9 cellular contexts compared by ENCODE assay signal in genomic region chr15:85858586-85859375, GRCh38.
DNase-seq lines count a peak whose midpoint lies in the region; ATAC-seq and TF ChIP-seq lines count a peak whose summit lies in the region.
"Had no signal": no experiment of that assay in that cellular context is flagged by ENCODE, and none has a peak within 500 bp of the region (broad histone marks: within the 10 kb centered on the region; RNA-seq: fewer than 3 reads in every experiment).

No MANE protein-coding gene starts in this region.

- H3K4me1 ChIP-seq in gastroesophageal sphincter (no peaks in the 10 kb centered on the region), thyroid gland (no peaks in the 10 kb centered on the region)

- H3K4me3 ChIP-seq in Jurkat, Clone E6-1 (ENCODE audit: low read length), result no peak overlapping the region
- no peak overlapping the region for H3K4me3 ChIP-seq in gastroesophageal sphincter
- no peak overlapping the region for H3K4me3 ChIP-seq in thyroid gland (replicated peaks in 1 of 3)
- H3K4me3 ChIP-seq: skin epidermis had no signal

- TF ChIP-seq EP300 in gastroesophageal sphincter (IDR thresholded peaks at IDR 0.05), result no peak

- POLR2A ChIA-PET in RWPE1 (lab: Yijun Ruan, JAX; ENCODE audit: low non-redundant PET), result interaction anchor here (0.6 kb wide), 1 partner anchor 129 kb away, joined by 3 read pairs; no protein-coding TSS in a partner anchor

- H3K27me3 ChIP-seq in gastroesophageal sphincter, result peaks cover 30% of the 10 kb centered on the region
- no peaks in the 10 kb centered on the region for H3K27me3 ChIP-seq in thyroid gland

- CTCF ChIA-PET in RWPE1 (lab: Yijun Ruan, JAX), result interaction anchor here (0.6 to 1.1 kb wide), 7 partner anchors 40 to 794 kb away, joined by 3 read pairs; no protein-coding TSS in a partner anchor

- H3K9me3 ChIP-seq in gastroesophageal sphincter (no peaks in the 10 kb centered on the region), thyroid gland (no peaks in the 10 kb centered on the region)

- 10 to 20% methylated on average over 1 to 3 of the region's 19 CpGs for WGBS in gastroesophageal sphincter (ENCODE audit: low coverage in 1 of 2), 2 donors
- 6 to 14% methylated on average over 9 to 17 of the region's 19 CpGs for WGBS in thyroid gland, 2 donors

- no peaks in the 10 kb centered on the region for H3K36me3 ChIP-seq in gastroesophageal sphincter
- no peaks in the 10 kb centered on the region for H3K36me3 ChIP-seq in thyroid gland

- intact Hi-C loops in thyroid gland (cut with DNase I), result no loop called here

- H3K27ac ChIP-seq in RWPE1 (no peak overlapping the region), gastroesophageal sphincter (no peak overlapping the region), thyroid gland (no peak overlapping the region)
- H3K27ac ChIP-seq: skin epidermis had no signal

- ATAC-seq in GM21723 (IDR thresholded peaks at IDR 0.05; ENCODE audit: unreplicated experiment), result peak; percentile 89
- ATAC-seq in gastroesophageal sphincter, result peak; percentile 60
- ATAC-seq in omental fat pad (ENCODE audit: low FRiP score), result peak; percentile 59

- TF ChIP-seq CTCF in RWPE1 (conservative IDR thresholded peaks at IDR 0.05; ENCODE audit: low read depth) (peak; percentile 89), gastroesophageal sphincter (IDR thresholded peaks at IDR 0.05) (peak; percentile 39 to 81 (median 60)), omental fat pad (IDR thresholded peaks at IDR 0.05) (peak in 1 of 3 donors; percentile 43), thyroid gland (IDR thresholded peaks at IDR 0.05) (peak; percentile 38 to 75 (median 64))

- TF ChIP-seq POLR2A in gastroesophageal sphincter (IDR thresholded peaks at IDR 0.05) (no peak), thyroid gland (IDR thresholded peaks at IDR 0.05) (no peak)

- peak; percentile 61 for DNase-seq in EL
- DNase-seq in Jurkat, Clone E6-1 (ENCODE audit: low read depth, low spot score), result peak; percentile 64
- DNase-seq in RWPE1 (ENCODE audit: low spot score), result peak; percentile 84
- DNase-seq in activated effector memory CD4-positive, alpha-beta T cell treated with Interleukin-2 at 50 U/mL for 16 hours, result peak; percentile 61
- DNase-seq in omental fat pad (ENCODE audit: low spot score), result peak; percentile 45
- peak; percentile 49 to 66 for DNase-seq in thyroid gland
